In the genomic region with DNA sequence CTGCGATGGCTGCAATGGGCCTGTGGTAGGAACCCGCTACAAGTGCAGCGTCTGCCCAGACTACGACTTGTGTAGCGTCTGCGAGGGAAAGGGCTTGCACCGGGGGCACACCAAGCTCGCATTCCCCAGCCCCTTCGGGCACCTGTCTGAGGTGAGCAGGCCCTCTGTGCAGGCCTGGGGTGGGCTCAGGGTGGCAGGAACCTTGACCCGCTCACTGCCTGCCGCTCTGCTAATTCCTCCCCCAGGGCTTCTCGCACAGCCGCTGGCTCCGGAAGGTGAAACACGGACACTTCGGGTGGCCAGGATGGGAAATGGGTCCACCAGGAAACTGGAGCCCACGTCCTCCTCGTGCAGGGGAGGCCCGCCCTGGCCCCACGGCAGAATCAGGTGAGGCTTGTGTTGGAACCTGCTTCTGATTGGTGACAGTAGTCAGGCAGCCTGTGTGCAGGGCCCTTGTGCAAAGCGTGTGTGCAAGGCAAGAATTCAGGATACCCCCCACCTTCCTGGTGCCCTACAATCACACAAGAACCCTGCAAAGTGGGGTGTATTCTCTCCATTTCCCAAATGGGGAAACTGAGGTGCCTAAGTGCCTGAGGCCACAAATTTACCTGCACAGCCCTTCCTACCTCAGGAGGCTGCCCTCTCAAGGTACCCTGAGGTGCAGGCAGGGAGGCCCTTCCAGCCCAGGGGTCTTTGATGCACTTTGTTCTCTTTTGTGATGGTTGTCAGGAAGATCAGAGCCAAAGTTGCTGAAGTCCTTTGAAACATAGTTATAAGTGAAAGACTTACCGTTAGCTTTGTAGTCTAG, we compare ENCODE assay signal across 1 cellular context.
TF ChIP-seq lines count a peak whose summit lies in the region.

No MANE protein-coding gene starts in this region.

TF ChIP-seq in GM12878, 131 proteins besides CTCF, POLR2A, EP300 and RAD21:
- TF ChIP-seq JUND (IDR thresholded peaks at IDR 0.05; ENCODE audit: low read depth, low read length) (no peak), POLR2AphosphoS2 (IDR thresholded peaks at IDR 0.05; ENCODE audit: low read depth, low read length) (peak; percentile 68; the same call in 1 of the 2 replicates)
